25 cellular contexts compared by ENCODE assay signal in the genomic region with DNA sequence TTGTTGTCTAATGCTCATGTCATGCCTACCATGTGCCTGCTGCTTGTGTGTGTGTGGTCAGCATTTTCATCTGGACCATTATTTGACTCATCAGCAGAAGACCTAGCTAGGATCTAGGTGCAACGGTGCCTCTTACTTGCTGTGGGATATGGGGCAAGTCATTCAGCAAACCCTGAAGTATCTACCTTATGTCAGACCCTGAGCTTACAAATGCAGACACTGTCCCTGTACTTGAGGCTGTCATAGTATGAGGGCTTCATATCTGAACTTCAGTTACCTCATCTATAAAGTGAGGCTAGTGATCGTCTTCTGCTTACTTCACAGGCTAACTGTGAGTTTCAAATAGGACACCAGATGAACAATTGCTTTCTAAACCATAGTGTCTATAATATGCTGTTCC.
A peak's percentile ranks its signal among the peaks of the same experiment; 100 is the strongest.
DNase-seq lines count a peak whose midpoint lies in the region; ATAC-seq, FAIRE-seq and TF ChIP-seq lines count a peak whose summit lies in the region.
"Had no signal": no experiment of that assay in that cellular context is flagged by ENCODE, and none has a peak within 500 bp of the region (broad histone marks: within the 10 kb centered on the region; RNA-seq: fewer than 3 reads in every experiment).

No MANE protein-coding gene starts in this region.

- H3K27ac ChIP-seq in HepG2 (ENCODE audit: extremely low read length, insufficient read depth, low read length) (no peak overlapping the region), right lobe of liver (no peak overlapping the region), OCI-LY3 (ENCODE audit: low read length) (peak overlapping the region; percentile 13; the same call in 1 of the 2 replicates), K562 (ENCODE audit: extremely low read depth, low read depth, low read length) (no peak overlapping the region)
- H3K27ac ChIP-seq: BLaER1 treated with 17β-estradiol and CSF1 and Interleukin-3, amounts not matched to agents 10 nM and 100 nM had no signal

- no peaks in the 10 kb centered on the region for H4K20me1 ChIP-seq in HepG2 (ENCODE audit: insufficient read depth, low read length)
- peaks cover 40% of the 10 kb centered on the region for H4K20me1 ChIP-seq in OCI-LY3 (ENCODE audit: insufficient read depth, low read length)
- H4K20me1 ChIP-seq in K562 (replicated peaks; ENCODE audit: control insufficient read depth, insufficient read depth, low read length): no peaks in the 10 kb centered on the region

- H3K4me2 ChIP-seq in HepG2 (ENCODE audit: low read depth, low read length) (no peak overlapping the region), OCI-LY3 (ENCODE audit: low read length) (peak overlapping the region; percentile 5; the same call in 1 of the 2 replicates), K562 (ENCODE audit: insufficient read depth, low read length) (no peak overlapping the region)

- no peaks in the 10 kb centered on the region for H3K9me3 ChIP-seq in HepG2 (ENCODE audit: low read length)
- no peaks in the 10 kb centered on the region for H3K9me3 ChIP-seq in right lobe of liver
- H3K9me3 ChIP-seq in OCI-LY3 (ENCODE audit: insufficient read depth, low read length): no peaks in the 10 kb centered on the region
- no peaks in the 10 kb centered on the region for H3K9me3 ChIP-seq in K562 (replicated peaks; ENCODE audit: control insufficient read depth, insufficient read depth, low read depth, low read length)
- H3K9me3 ChIP-seq: BLaER1 treated with 17β-estradiol and CSF1 and Interleukin-3, amounts not matched to agents 10 nM and 100 nM; MG63; Peyer's patch had no signal

- H3K27me3 ChIP-seq in HepG2 (ENCODE audit: control insufficient read depth in 1 of 2, insufficient read depth in 2 of 2, low read length in 2 of 2) (no peaks in the 10 kb centered on the region; a peak in 1 of 5 replicates), right lobe of liver (no peaks in the 10 kb centered on the region), OCI-LY3 (ENCODE audit: low read depth, low read length) (no peaks in the 10 kb centered on the region), K562 (ENCODE audit: control insufficient read depth in 2 of 2, insufficient read depth in 2 of 2, low read length in 2 of 2) (no peaks in the 10 kb centered on the region)
- H3K27me3 ChIP-seq: BLaER1 treated with 17β-estradiol and CSF1 and Interleukin-3, amounts not matched to agents 10 nM and 100 nM; Peyer's patch had no signal

- no peaks in the 10 kb centered on the region for H3K27me3 Mint-ChIP-seq in glutamatergic neuron (ENCODE audit: unreplicated experiment)

- no peak for TF ChIP-seq POLR2A in HepG2 (IDR thresholded peaks at IDR 0.05; ENCODE audit: insufficient read depth in 1 of 2, low read depth in 2 of 2, low read length in 2 of 2)
- no peak for TF ChIP-seq POLR2A in right lobe of liver (IDR thresholded peaks at IDR 0.05)
- TF ChIP-seq POLR2A in K562 (conservative IDR thresholded peaks at IDR 0.05): no peak

- H3K36me3 Mint-ChIP-seq in glutamatergic neuron (ENCODE audit: unreplicated experiment): no peaks in the 10 kb centered on the region
- H3K36me3 Mint-ChIP-seq: CD8-positive, alpha-beta T cell had no signal

- TF ChIP-seq RAD21 in HepG2 (CRISPR knock-in tag; IDR thresholded peaks at IDR 0.05) (no peak), K562 (CRISPR knock-in tag; conservative IDR thresholded peaks at IDR 0.05 in 1 of 2, IDR thresholded peaks at IDR 0.05 in 1 of 2) (no peak)

- intact Hi-C loops in HepG2 (cut with micrococcal nuclease; ENCODE audit: unreplicated experiment): no loop called here
- intact Hi-C loops in right lobe of liver (cut with DNase I): no loop called here
- intact Hi-C loops in K562 (cut with micrococcal nuclease): no loop called here

- H3K4me3 ChIP-seq in HepG2 (replicated peaks in 1 of 3; ENCODE audit: insufficient read depth in 1 of 3, low read depth in 2 of 3, low read length in 3 of 3) (no peak overlapping the region), right lobe of liver (no peak overlapping the region), OCI-LY3 (ENCODE audit: low read length) (no peak overlapping the region), K562 (no peak overlapping the region)
- H3K4me3 ChIP-seq: BLaER1 treated with 17β-estradiol and CSF1 and Interleukin-3, amounts not matched to agents 10 nM and 100 nM; MG63; Peyer's patch had no signal

- 97% methylated on average over 2 of the region's 2 CpGs for WGBS in HepG2 (ENCODE audit: low lambda C conversion rate)
- 50% methylated on average over 1 of the region's 2 CpGs for WGBS in right lobe of liver (ENCODE audit: insufficient coverage, low coverage, low lambda C conversion rate, missing lambda C conversion rate)
- 14% methylated on average over 2 of the region's 2 CpGs for WGBS in K562 (ENCODE audit: insufficient coverage, low coverage, missing lambda C conversion rate)

- no peaks in the 10 kb centered on the region for H3K4me1 Mint-ChIP-seq in glutamatergic neuron (ENCODE audit: low read depth, unreplicated experiment)

- H3K27ac Mint-ChIP-seq in glutamatergic neuron (ENCODE audit: unreplicated experiment): no peak overlapping the region
- H3K27ac Mint-ChIP-seq: CD8-positive, alpha-beta T cell had no signal

- peaks cover 2% of the 10 kb centered on the region for H3K9me3 Mint-ChIP-seq in glutamatergic neuron (ENCODE audit: unreplicated experiment)
- H3K9me3 Mint-ChIP-seq: CD8-positive, alpha-beta T cell had no signal

- H3K4me1 ChIP-seq in HepG2 (ENCODE audit: insufficient read depth, low read length) (peaks cover 33% of the 10 kb centered on the region), right lobe of liver (no peaks in the 10 kb centered on the region), OCI-LY3 (ENCODE audit: low read length) (peaks cover 45% of the 10 kb centered on the region), K562 (replicated peaks in 1 of 2; ENCODE audit: control insufficient read depth in 2 of 2, insufficient read depth in 2 of 2, low read length in 2 of 2) (no peaks in the 10 kb centered on the region)
- H3K4me1 ChIP-seq: Peyer's patch had no signal

- DNase-seq in HepG2 (ENCODE audit: low spot score) (no peak), right lobe of liver (no peak), K562 (ENCODE audit: extremely low read depth in 1 of 4, low spot score in 3 of 4) (no peak), iPS-NIHi7 (ENCODE audit: extremely low spot score) (no peak), glutamatergic neuron (no peak)
- DNase-seq: Calu3; CD8-positive, alpha-beta T cell; DMS53; EL; GOT3; Kasumi-1; MG63; NCI-H1048; NCI-H1436 treated with DMSO at 0.1 percent for 48 hours; NCI-H2081; NCI-H2171 treated with DMSO at 0.1 percent for 48 hours; NCI-H446; NCI-H69; Peyer's patch had no signal

- no TSS peak for BruUV-seq in HepG2 (replicated peaks; lab: Mats Ljungman, UMichigan)
- BruUV-seq in K562 (replicated peaks; lab: Mats Ljungman, UMichigan): no TSS peak

- H3K4me3 Mint-ChIP-seq in glutamatergic neuron (ENCODE audit: unreplicated experiment): no peak overlapping the region
- H3K4me3 Mint-ChIP-seq: CD8-positive, alpha-beta T cell had no signal

- H2AFZ ChIP-seq in HepG2 (ENCODE audit: low read length) (no peak overlapping the region), OCI-LY3 (ENCODE audit: low read depth, low read length) (no peak overlapping the region), K562 (ENCODE audit: low read depth, low read length) (no peak overlapping the region)

- CTCF ChIA-PET in HepG2 (lab: Yijun Ruan, JAX; ENCODE audit: low intra/inter-chr PET ratio, low total read pairs) (no interaction called here), K562 (lab: Yijun Ruan, JAX; ENCODE audit: low intra/inter-chr PET ratio) (no interaction called here)

- TF ChIP-seq CTCF in HepG2 (CRISPR knock-in tag; IDR thresholded peaks at IDR 0.05) (no peak), right lobe of liver (IDR thresholded peaks at IDR 0.05) (no peak), OCI-LY3 (IDR thresholded peaks at IDR 0.05; ENCODE audit: low read depth, low read length) (no peak), K562 (IDR thresholded peaks at IDR 0.05 in 2 of 3, conservative IDR thresholded peaks at IDR 0.05 in 1 of 3; ENCODE audit: insufficient read depth in 2 of 3, low read depth in 1 of 3, low read length in 3 of 3) (no peak), glutamatergic neuron (IDR thresholded peaks at IDR 0.05; ENCODE audit: partially characterized antibody, unreplicated experiment) (no peak)

- H3K36me3 ChIP-seq in HepG2 (replicated peaks in 1 of 2; ENCODE audit: control insufficient read depth in 1 of 2, insufficient read depth in 2 of 2, low read length in 2 of 2) (no peaks in the 10 kb centered on the region), right lobe of liver (no peaks in the 10 kb centered on the region), OCI-LY3 (replicated peaks; ENCODE audit: low read depth, low read length) (peaks cover 40% of the 10 kb centered on the region), K562 (ENCODE audit: control insufficient read depth, insufficient read depth, low read length) (no peaks in the 10 kb centered on the region)
- H3K36me3 ChIP-seq: MG63, Peyer's patch had no signal

- FAIRE-seq in HepG2 (lab: Jason Lieb, UNC) (no peak), K562 (lab: Jason Lieb, UNC) (no peak)
- FAIRE-seq: A204.1 had no signal

- POLR2A ChIA-PET in HepG2 (lab: Yijun Ruan, JAX) (no interaction called here), K562 (lab: Yijun Ruan, JAX) (interaction anchor here (1.0 kb wide), 1 partner anchor 10 kb away, joined by 4 read pairs; no protein-coding TSS in a partner anchor)

- H3K9ac ChIP-seq in HepG2 (ENCODE audit: insufficient read depth, low read depth, low read length) (no peak overlapping the region), OCI-LY3 (ENCODE audit: low read length) (no peak overlapping the region), K562 (ENCODE audit: insufficient read depth in 1 of 2, low read depth in 2 of 2, low read length in 2 of 2) (no peak overlapping the region)
- H3K9ac ChIP-seq: BLaER1 treated with 17β-estradiol and CSF1 and Interleukin-3, amounts not matched to agents 10 nM and 100 nM had no signal

- TF ChIP-seq EP300 in HepG2 (IDR thresholded peaks at IDR 0.05; ENCODE audit: low read depth in 2 of 2, low read length in 2 of 2) (no peak), HepG2 (CRISPR knock-in tag; IDR thresholded peaks at IDR 0.05; ENCODE audit: borderline replicate concordance) (no peak), K562 (IDR thresholded peaks at IDR 0.05; ENCODE audit: low read length) (no peak)

- ATAC-seq in HepG2 (no peak), right lobe of liver (no peak), K562 (no peak), GM18867 (IDR thresholded peaks at IDR 0.05; ENCODE audit: unreplicated experiment) (no peak), HG02759 (IDR thresholded peaks at IDR 0.05; ENCODE audit: unreplicated experiment) (no peak)
- ATAC-seq: CD8-positive, alpha-beta T cell; Right ventricle myocardium inferior had no signal

- H3K79me2 ChIP-seq in HepG2 (ENCODE audit: insufficient read depth, low read length) (no peaks in the 10 kb centered on the region), OCI-LY3 (ENCODE audit: low read length) (peaks cover 79% of the 10 kb centered on the region), K562 (ENCODE audit: control insufficient read depth, insufficient read depth, low read length) (no peaks in the 10 kb centered on the region)

- H3K9me1 ChIP-seq in K562 (ENCODE audit: control insufficient read depth, insufficient read depth, low read length): no peaks in the 10 kb centered on the region

- in situ Hi-C loops in HepG2 (cut with HindIII; ENCODE audit: extremely low pct_ligation_motif_present, low pct_unique_long_range_greater_than_20kb): no loop called here
- in situ Hi-C loops in K562 (cut with MboI): no loop called here

Comparison
In these comparisons a context has a peak if more than half of its experiments do, and no peak if none do; other contexts are left out.
1. Of the 241 proteins assayed by ChIP-seq in both HepG2 and K562: peak only in HepG2: MAFF; only in K562: none; in both: none; in neither: 239; mixed calls (peak in some experiments, not most) for 1.